8 cellular contexts compared by ENCODE assay signal in the genomic region with DNA sequence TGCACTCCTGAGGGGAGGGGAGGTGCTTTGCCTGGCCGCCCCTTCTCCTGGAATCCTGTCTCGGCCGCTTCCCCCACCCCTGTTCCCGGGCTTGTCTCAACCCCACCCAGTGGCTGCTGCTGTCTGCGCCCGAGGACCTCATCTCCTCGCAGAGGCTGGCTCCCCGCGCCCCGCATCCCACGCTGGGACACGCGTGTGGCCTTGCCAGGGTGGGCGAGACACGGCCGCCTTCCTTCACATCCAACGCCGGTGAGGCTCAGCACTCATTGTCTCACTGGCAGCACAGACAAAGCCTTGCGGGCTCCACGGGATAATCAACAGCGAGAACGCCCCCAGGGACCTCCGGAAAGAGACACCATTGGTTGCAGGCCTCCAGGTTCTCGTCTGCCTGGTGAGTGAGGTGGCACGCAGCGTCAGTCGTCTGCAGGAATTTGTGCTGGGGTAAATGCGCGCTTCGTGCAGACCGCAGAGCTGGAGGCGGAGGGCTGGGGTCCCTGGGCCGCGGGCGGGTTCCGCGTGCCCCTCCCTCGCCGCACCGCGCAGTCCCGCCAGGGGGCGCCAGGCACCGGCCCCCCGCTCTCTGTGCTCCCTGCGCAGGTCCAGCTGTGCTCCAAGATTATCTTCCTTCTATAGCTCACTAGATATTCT. TPM values are rescaled to one million over a fixed set of nuclear protein-coding genes. Genes with fewer than 3 reads are reported as not detected.
DNase-seq lines count a peak whose midpoint lies in the region; ATAC-seq and TF ChIP-seq lines count a peak whose summit lies in the region.

No MANE protein-coding gene starts in this region.

- peak; percentile 58 for DNase-seq in activated CD4-positive, CD25-positive, alpha-beta regulatory T cell treated with anti-CD3 and anti-CD28 coated beads, Interleukin-2, amount 50 U/mL, for 72 hours
- DNase-seq in activated CD4-positive, CD25-positive, alpha-beta regulatory T cell (lab: John Stamatoyannopoulos, UW) = no peak
- peak; percentile 12 for DNase-seq in activated CD4-positive, alpha-beta T cell treated with anti-CD3 and anti-CD28 coated beads, Interleukin-2, amount 10 ng/mL, durations not matched to agents 7 days and 5 days
- no peak for DNase-seq in fibroblast of the aortic adventitia (ENCODE audit: low read depth)
- peak; percentile 5 for DNase-seq in putamen (ENCODE audit: low spot score)
- DNase-seq in left colon = no peak
- DNase-seq in NAMALWA (ENCODE audit: low spot score) = no peak
- no peak for DNase-seq in KG1 (lab: John Stamatoyannopoulos, UW)

- no peak overlapping the region for H3K27ac Mint-ChIP-seq in activated CD4-positive, alpha-beta T cell treated with anti-CD3 and anti-CD28 coated beads, Interleukin-2, amount 10 ng/mL, durations not matched to agents 7 days and 5 days

- H3K9me3 Mint-ChIP-seq in activated CD4-positive, alpha-beta T cell treated with anti-CD3 and anti-CD28 coated beads, Interleukin-2, amount 10 ng/mL, durations not matched to agents 7 days and 5 days = no peaks in the 10 kb centered on the region

- peak; percentile 49 for TF ChIP-seq CTCF in fibroblast of the aortic adventitia (IDR thresholded peaks at IDR 0.05; ENCODE audit: insufficient read depth, low read length)

- H3K4me3 ChIP-seq in fibroblast of the aortic adventitia (ENCODE audit: low read depth, low read length) = no peak overlapping the region

- H3K27me3 Mint-ChIP-seq in activated CD4-positive, alpha-beta T cell treated with anti-CD3 and anti-CD28 coated beads, Interleukin-2, amount 10 ng/mL, durations not matched to agents 7 days and 5 days = peaks cover 39% of the 10 kb centered on the region

- POLR2A ChIA-PET in activated CD4-positive, alpha-beta T cell treated with anti-CD3 and anti-CD28 coated beads, Interleukin-2, amount 10 ng/mL, durations not matched to agents 7 days and 5 days (lab: Charles Lee) = no interaction called here

- no peak overlapping the region for H3K4me3 Mint-ChIP-seq in activated CD4-positive, alpha-beta T cell treated with anti-CD3 and anti-CD28 coated beads, Interleukin-2, amount 10 ng/mL, durations not matched to agents 7 days and 5 days

- no peak for ATAC-seq in left colon

- peaks cover 19% of the 10 kb centered on the region for H3K4me1 Mint-ChIP-seq in activated CD4-positive, alpha-beta T cell treated with anti-CD3 and anti-CD28 coated beads, Interleukin-2, amount 10 ng/mL, durations not matched to agents 7 days and 5 days

- intact Hi-C loops in left colon (cut with DNase I, micrococcal nuclease) = no loop called here

- CTCF ChIA-PET in activated CD4-positive, alpha-beta T cell treated with anti-CD3 and anti-CD28 coated beads, Interleukin-2, amount 10 ng/mL, durations not matched to agents 7 days and 5 days (lab: Charles Lee) = interaction anchor here (0.6 to 1.7 kb wide), 7 partner anchors 23 to 295 kb away, joined by 3 to 7 read pairs (median 3); no protein-coding TSS in a partner anchor

- H3K36me3 Mint-ChIP-seq in activated CD4-positive, alpha-beta T cell treated with anti-CD3 and anti-CD28 coated beads, Interleukin-2, amount 10 ng/mL, durations not matched to agents 7 days and 5 days (ENCODE audit: low read depth) = no peaks in the 10 kb centered on the region

RNA-seq across cellular contexts. Expression of a gene that starts 26.8 kb away (rescaled TPM):
- total RNA-seq in activated CD4-positive, alpha-beta T cell treated with anti-CD3 and anti-CD28 coated beads, Interleukin-2, amount 10 ng/mL, durations not matched to agents 7 days and 5 days = not detected
- not detected in 2 replicates for total RNA-seq in fibroblast of the aortic adventitia (ENCODE audit: low replicate concordance)
- not detected for total RNA-seq in left colon

Comparison
In these comparisons a context has a peak if more than half of its experiments do, and no peak if none do; other contexts are left out.
1. DNase-seq: peak in activated CD4-positive, CD25-positive, alpha-beta regulatory T cell treated with anti-CD3 and anti-CD28 coated beads, Interleukin-2, amount 50 U/mL, for 72 hours (single experiment), activated CD4-positive, alpha-beta T cell treated with anti-CD3 and anti-CD28 coated beads, Interleukin-2, amount 10 ng/mL, durations not matched to agents 7 days and 5 days (single experiment) and putamen (single experiment); none in activated CD4-positive, CD25-positive, alpha-beta regulatory T cell (0 of 4), fibroblast of the aortic adventitia (single experiment), left colon (0 of 2), NAMALWA (single experiment) and KG1 (single experiment).